Comparison of ENCODE assay signal across 8 cellular contexts in genomic region chr21:25421327-25422028, GRCh38.
DNase-seq lines count a peak whose midpoint lies in the region; ATAC-seq and TF ChIP-seq lines count a peak whose summit lies in the region.

No MANE protein-coding gene starts in this region.

- no peaks in the 10 kb centered on the region for H3K27me3 ChIP-seq in CD4-positive, alpha-beta memory T cell (ENCODE audit: insufficient read depth, low read length)
- H3K27me3 ChIP-seq in foreskin keratinocyte, result peaks cover 22% of the 10 kb centered on the region

- H3K27ac Mint-ChIP-seq in CD4-positive, alpha-beta memory T cell, result peak overlapping the region; percentile 29 to 89 (median 54)
- peak overlapping the region; percentile 91 for H3K27ac Mint-ChIP-seq in activated CD8-positive, alpha-beta memory T cell treated with anti-CD3 and anti-CD28 coated beads, Interleukin-2, amount 10 ng/mL, durations not matched to agents 7 days and 5 days
- H3K27ac Mint-ChIP-seq in glutamatergic neuron (ENCODE audit: unreplicated experiment), result no peak overlapping the region

- TF ChIP-seq CTCF in foreskin keratinocyte (conservative IDR thresholded peaks at IDR 0.05) (peak; percentile 63), glutamatergic neuron (IDR thresholded peaks at IDR 0.05; ENCODE audit: partially characterized antibody, unreplicated experiment) (no peak)

- peak; percentile 63 to 69 (median 63) for DNase-seq in CD4-positive, alpha-beta memory T cell
- peak; percentile 60 for DNase-seq in NCI-H82 treated with DMSO at 0.1 percent for 48 hours (lab: John Stamatoyannopoulos, UW; ENCODE audit: unreplicated experiment)
- DNase-seq in activated CD8-positive, alpha-beta memory T cell treated with anti-CD3 and anti-CD28 coated beads, Interleukin-2, amount 10 ng/mL, durations not matched to agents 7 days and 5 days, result peak; percentile 84
- DNase-seq in foreskin keratinocyte, result peak in 1 of 2 donors; percentile 36
- peak; percentile 39 to 58 (median 54) for DNase-seq in stimulated activated CD4-positive, alpha-beta T cell treated with anti-CD3 and anti-CD28 coated beads, TNF-alpha, amount 100 ng/mL, for 24 hours (ENCODE audit: low read depth in 3 of 3)
- DNase-seq in glutamatergic neuron, result no peak

- CTCF ChIA-PET in CD4-positive, alpha-beta memory T cell (lab: Charles Lee; ENCODE audit: partially characterized antibody), result interaction anchor here (0.7 to 4.0 kb wide), 6 partner anchors 146 to 313 kb away, joined by 3 to 27 read pairs (median 4); partner anchors contain the start of genes ATP5PF, GABPA and MRPL39
- CTCF ChIA-PET in activated CD8-positive, alpha-beta memory T cell treated with anti-CD3 and anti-CD28 coated beads, Interleukin-2, amount 10 ng/mL, durations not matched to agents 7 days and 5 days (lab: Charles Lee), result interaction anchor here (0.7 to 3.3 kb wide), 14 partner anchors 25 to 286 kb away, joined by 3 to 16 read pairs (median 4); no protein-coding TSS in a partner anchor

- peak overlapping the region in 6 of 8 donors; percentile 1 to 81 (median 36) for H3K4me3 Mint-ChIP-seq in CD4-positive, alpha-beta memory T cell
- peak overlapping the region; percentile 66 for H3K4me3 Mint-ChIP-seq in activated CD8-positive, alpha-beta memory T cell treated with anti-CD3 and anti-CD28 coated beads, Interleukin-2, amount 10 ng/mL, durations not matched to agents 7 days and 5 days
- H3K4me3 Mint-ChIP-seq in glutamatergic neuron (ENCODE audit: unreplicated experiment), result no peak overlapping the region

- H3K27ac ChIP-seq in CD4-positive, alpha-beta memory T cell (ENCODE audit: low read depth, low read length), result peak overlapping the region; percentile 7
- H3K27ac ChIP-seq in foreskin keratinocyte, result no peak overlapping the region

- ATAC-seq in GM19025 (IDR thresholded peaks at IDR 0.05; ENCODE audit: low read depth, unreplicated experiment) (peak; percentile 65), HG03103 (IDR thresholded peaks at IDR 0.05; ENCODE audit: low read depth, unreplicated experiment) (peak; percentile 62), foreskin keratinocyte (peak; percentile 60)
- ATAC-seq in activated CD8-positive, alpha-beta memory T cell treated with anti-CD3 and anti-CD28 coated beads, Interleukin-2, amount 10 ng/mL, durations not matched to agents 7 days and 5 days, result peak; percentile 97

- no peaks in the 10 kb centered on the region for H3K36me3 Mint-ChIP-seq in CD4-positive, alpha-beta memory T cell
- H3K36me3 Mint-ChIP-seq in activated CD8-positive, alpha-beta memory T cell treated with anti-CD3 and anti-CD28 coated beads, Interleukin-2, amount 10 ng/mL, durations not matched to agents 7 days and 5 days, result peaks cover 4% of the 10 kb centered on the region
- H3K36me3 Mint-ChIP-seq in glutamatergic neuron (ENCODE audit: unreplicated experiment), result no peaks in the 10 kb centered on the region

- intact Hi-C loops in CD4-positive, alpha-beta memory T cell (cut with micrococcal nuclease), result loop anchor here (1.0 kb wide), 4 partner anchors 142 to 287 kb away; partner anchors contain the start of gene JAM2

- H3K27me3 Mint-ChIP-seq in CD4-positive, alpha-beta memory T cell, result no peaks in the 10 kb centered on the region
- no peaks in the 10 kb centered on the region for H3K27me3 Mint-ChIP-seq in activated CD8-positive, alpha-beta memory T cell treated with anti-CD3 and anti-CD28 coated beads, Interleukin-2, amount 10 ng/mL, durations not matched to agents 7 days and 5 days
- no peaks in the 10 kb centered on the region for H3K27me3 Mint-ChIP-seq in glutamatergic neuron (ENCODE audit: unreplicated experiment)

- peaks cover 6 to 11% (median 9%) of the 10 kb centered on the region in 4 donors for H3K4me1 Mint-ChIP-seq in CD4-positive, alpha-beta memory T cell
- H3K4me1 Mint-ChIP-seq in activated CD8-positive, alpha-beta memory T cell treated with anti-CD3 and anti-CD28 coated beads, Interleukin-2, amount 10 ng/mL, durations not matched to agents 7 days and 5 days, result peaks cover 47% of the 10 kb centered on the region
- no peaks in the 10 kb centered on the region for H3K4me1 Mint-ChIP-seq in glutamatergic neuron (ENCODE audit: low read depth, unreplicated experiment)

- peaks cover 11% of the 10 kb centered on the region for H3K4me1 ChIP-seq in CD4-positive, alpha-beta memory T cell (ENCODE audit: insufficient read depth, low read length)
- H3K4me1 ChIP-seq in foreskin keratinocyte, result no peaks in the 10 kb centered on the region

- no peaks in the 10 kb centered on the region for H3K9me3 ChIP-seq in CD4-positive, alpha-beta memory T cell (ENCODE audit: control insufficient read depth in 1 of 2, low read length in 2 of 2)

- no peak overlapping the region for H3K4me3 ChIP-seq in CD4-positive, alpha-beta memory T cell (ENCODE audit: low read length in 2 of 2)

- POLR2A ChIA-PET in CD4-positive, alpha-beta memory T cell (lab: Charles Lee; ENCODE audit: partially characterized antibody), result interaction anchor here (1.0 kb wide), 1 partner anchor 313 kb away, joined by 3 read pairs; the partner anchor contains the start of genes ATP5PF and GABPA

- H3K9me3 Mint-ChIP-seq in CD4-positive, alpha-beta memory T cell, result no peaks in the 10 kb centered on the region
- H3K9me3 Mint-ChIP-seq in activated CD8-positive, alpha-beta memory T cell treated with anti-CD3 and anti-CD28 coated beads, Interleukin-2, amount 10 ng/mL, durations not matched to agents 7 days and 5 days (ENCODE audit: low read depth), result no peaks in the 10 kb centered on the region
- no peaks in the 10 kb centered on the region for H3K9me3 Mint-ChIP-seq in glutamatergic neuron (ENCODE audit: unreplicated experiment)

- no peaks in the 10 kb centered on the region for H3K36me3 ChIP-seq in CD4-positive, alpha-beta memory T cell (ENCODE audit: insufficient read depth, low read length)
